ENCODE assay signal across 8 cellular contexts in the genomic region with DNA sequence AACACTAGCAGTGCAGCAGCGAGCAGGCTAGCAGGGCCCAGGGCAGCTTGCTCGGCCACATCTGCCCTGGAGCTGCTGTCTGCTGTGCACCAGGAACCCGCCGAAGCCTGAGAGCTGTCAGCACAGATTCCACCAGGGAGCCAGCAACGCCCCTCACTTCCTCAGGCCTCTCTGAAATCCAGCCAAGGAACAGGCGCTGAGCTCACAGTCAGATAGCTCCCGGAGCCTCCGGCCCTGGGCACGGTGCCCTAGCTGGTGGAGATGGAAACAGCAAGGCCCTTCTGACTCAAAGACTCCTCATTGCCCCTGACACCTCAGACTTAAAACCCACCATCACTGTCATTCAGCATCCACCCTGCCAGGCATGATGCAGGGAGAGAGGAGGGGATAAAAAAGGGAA.
A peak's percentile ranks its signal among the peaks of the same experiment; 100 is the strongest.
DNase-seq lines count a peak whose midpoint lies in the region; ATAC-seq and TF ChIP-seq lines count a peak whose summit lies in the region.

No MANE protein-coding gene starts in this region.

- H3K9ac ChIP-seq in adipocyte (ENCODE audit: low read length) = peak overlapping the region; percentile 18

- 7% methylated on average over 9 of the region's 9 CpGs for WGBS in prostate gland

- H3K4me1 Mint-ChIP-seq in type B pancreatic cell (ENCODE audit: unreplicated experiment) = peaks cover 46% of the 10 kb centered on the region
- no peaks in the 10 kb centered on the region for H3K4me1 Mint-ChIP-seq in activated T-helper 2 cell treated with anti-CD3 and anti-CD28 coated beads, Interferon-gamma antibody, Interleukin-2, Interleukin-4, amounts not matched to agents 10 μg/mL and 5 μg/mL and 100 μg/mL, durations not matched to agents 14 hours and 24 hours and 36 hours (ENCODE audit: low read depth)

- H3K36me3 Mint-ChIP-seq in type B pancreatic cell = no peaks in the 10 kb centered on the region
- H3K36me3 Mint-ChIP-seq in activated T-helper 2 cell treated with anti-CD3 and anti-CD28 coated beads, Interferon-gamma antibody, Interleukin-2, Interleukin-4, amounts not matched to agents 10 μg/mL and 5 μg/mL and 100 μg/mL, durations not matched to agents 14 hours and 24 hours and 36 hours (ENCODE audit: low read depth) = no peaks in the 10 kb centered on the region

- no peak overlapping the region for H3K4me3 Mint-ChIP-seq in type B pancreatic cell
- no peak overlapping the region for H3K4me3 Mint-ChIP-seq in activated T-helper 2 cell treated with anti-CD3 and anti-CD28 coated beads, Interferon-gamma antibody, Interleukin-2, Interleukin-4, amounts not matched to agents 10 μg/mL and 5 μg/mL and 100 μg/mL, durations not matched to agents 14 hours and 24 hours and 36 hours (ENCODE audit: low read depth)

- no peaks in the 10 kb centered on the region for H3K9me3 Mint-ChIP-seq in type B pancreatic cell
- no peaks in the 10 kb centered on the region for H3K9me3 Mint-ChIP-seq in activated T-helper 2 cell treated with anti-CD3 and anti-CD28 coated beads, Interferon-gamma antibody, Interleukin-2, Interleukin-4, amounts not matched to agents 10 μg/mL and 5 μg/mL and 100 μg/mL, durations not matched to agents 14 hours and 24 hours and 36 hours

- H3K27me3 ChIP-seq in adipocyte (replicated peaks; ENCODE audit: control insufficient read depth, insufficient read depth, low read length) (no peaks in the 10 kb centered on the region), cardiac muscle cell (no peaks in the 10 kb centered on the region), prostate gland (replicated peaks; ENCODE audit: insufficient read depth) (no peaks in the 10 kb centered on the region)

- no peak for TF ChIP-seq POLR2A in prostate gland (IDR thresholded peaks at IDR 0.05)

- H3K27ac ChIP-seq in cardiac muscle cell (no peak overlapping the region), prostate gland (no peak overlapping the region)

- H3K4me3 ChIP-seq in adipocyte (ENCODE audit: low read length) = no peak overlapping the region
- H3K4me3 ChIP-seq in cardiac muscle cell = no peak overlapping the region
- H3K4me3 ChIP-seq in prostate gland = no peak overlapping the region

- H3K36me3 ChIP-seq in adipocyte (ENCODE audit: control insufficient read depth, insufficient read depth, low read length, severe bottlenecking) = no peaks in the 10 kb centered on the region
- no peaks in the 10 kb centered on the region for H3K36me3 ChIP-seq in cardiac muscle cell
- no peaks in the 10 kb centered on the region for H3K36me3 ChIP-seq in prostate gland

- no peak overlapping the region for H3K27ac Mint-ChIP-seq in type B pancreatic cell
- H3K27ac Mint-ChIP-seq in activated T-helper 2 cell treated with anti-CD3 and anti-CD28 coated beads, Interferon-gamma antibody, Interleukin-2, Interleukin-4, amounts not matched to agents 10 μg/mL and 5 μg/mL and 100 μg/mL, durations not matched to agents 14 hours and 24 hours and 36 hours = no peak overlapping the region

- peaks cover 35% of the 10 kb centered on the region for H3K4me1 ChIP-seq in adipocyte (ENCODE audit: control insufficient read depth, insufficient read depth, low read length)
- H3K4me1 ChIP-seq in cardiac muscle cell (ENCODE audit: low read depth) = no peaks in the 10 kb centered on the region
- H3K4me1 ChIP-seq in prostate gland (replicated peaks) = no peaks in the 10 kb centered on the region

- no peak for ATAC-seq in GM21381 (IDR thresholded peaks at IDR 0.05; ENCODE audit: unreplicated experiment)

- TF ChIP-seq CTCF in cardiac muscle cell (IDR thresholded peaks at IDR 0.05; ENCODE audit: low read depth, low read length) = no peak
- no peak for TF ChIP-seq CTCF in prostate gland (IDR thresholded peaks at IDR 0.05)
- TF ChIP-seq CTCF in type B pancreatic cell (conservative IDR thresholded peaks at IDR 0.05) = no peak

- intact Hi-C loops in prostate gland (cut with DNase I) = no loop called here
- intact Hi-C loops in activated T-helper 2 cell treated with anti-CD3 and anti-CD28 coated beads, Interferon-gamma antibody, Interleukin-2, Interleukin-4, amounts not matched to agents 10 μg/mL and 5 μg/mL and 100 μg/mL, durations not matched to agents 14 hours and 24 hours and 36 hours (cut with micrococcal nuclease) = no loop called here

- no peaks in the 10 kb centered on the region for H3K9me3 ChIP-seq in adipocyte (ENCODE audit: control insufficient read depth, low read length)
- no peaks in the 10 kb centered on the region for H3K9me3 ChIP-seq in cardiac muscle cell (ENCODE audit: low read depth)
- H3K9me3 ChIP-seq in prostate gland = no peaks in the 10 kb centered on the region

- peaks cover 4% of the 10 kb centered on the region for H3K27me3 Mint-ChIP-seq in type B pancreatic cell
- H3K27me3 Mint-ChIP-seq in activated T-helper 2 cell treated with anti-CD3 and anti-CD28 coated beads, Interferon-gamma antibody, Interleukin-2, Interleukin-4, amounts not matched to agents 10 μg/mL and 5 μg/mL and 100 μg/mL, durations not matched to agents 14 hours and 24 hours and 36 hours (ENCODE audit: low read depth) = no peaks in the 10 kb centered on the region

- DNase-seq in EH (ENCODE audit: low read depth) = peak; percentile 97
- peak; percentile 96 for DNase-seq in adipocyte (ENCODE audit: low read depth)
- DNase-seq in cardiac muscle cell (ENCODE audit: low read depth in 1 of 2, low spot score in 1 of 2) = peak; percentile 54 to 95
- peak; percentile 68 for DNase-seq in prostate gland (ENCODE audit: low spot score)
- DNase-seq in NCI-H128 (lab: John Stamatoyannopoulos, UW; ENCODE audit: unreplicated experiment) = no peak
- no peak for DNase-seq in type B pancreatic cell (ENCODE audit: extremely low spot score, unreplicated experiment)
- no peak for DNase-seq in activated T-helper 2 cell treated with anti-CD3 and anti-CD28 coated beads, Interferon-gamma antibody, Interleukin-2, Interleukin-4, amounts not matched to agents 10 μg/mL and 5 μg/mL and 100 μg/mL, durations not matched to agents 14 hours and 24 hours and 36 hours (ENCODE audit: low spot score)

Comparison
In these comparisons a context has a peak if more than half of its experiments do, and no peak if none do; other contexts are left out.
1. DNase-seq: peak in EH (single experiment), adipocyte (single experiment), cardiac muscle cell (2 of 2) and prostate gland (single experiment); none in NCI-H128 (single experiment), type B pancreatic cell (single experiment) and activated T-helper 2 cell treated with anti-CD3 and anti-CD28 coated beads, Interferon-gamma antibody, Interleukin-2, Interleukin-4, amounts not matched to agents 10 μg/mL and 5 μg/mL and 100 μg/mL, durations not matched to agents 14 hours and 24 hours and 36 hours (single experiment).